In genomic region chr10:132133005-132133404, GRCh38 we compare ENCODE assay signal across 17 cellular contexts. TPM values are rescaled to one million over a fixed set of nuclear protein-coding genes. Genes with fewer than 3 reads are reported as not detected.
A peak's percentile ranks its signal among the peaks of the same experiment; 100 is the strongest.
DNase-seq lines count a peak whose midpoint lies in the region; ATAC-seq, FAIRE-seq and TF ChIP-seq lines count a peak whose summit lies in the region.
"Had no signal": no experiment of that assay in that cellular context is flagged by ENCODE, and none has a peak within 500 bp of the region (broad histone marks: within the 10 kb centered on the region; RNA-seq: fewer than 3 reads in every experiment).

No MANE protein-coding gene starts in this region.

- no peak overlapping the region for H3K27ac ChIP-seq in K562 (ENCODE audit: extremely low read depth, low read depth, low read length)
- H3K27ac ChIP-seq in left lung: no peak overlapping the region
- H3K27ac ChIP-seq: suprapubic skin had no signal

- in situ Hi-C loops in K562 (cut with MboI): no loop called here

- H3K4me3 ChIP-seq in K562: no peak overlapping the region
- no peak overlapping the region for H3K4me3 ChIP-seq in left lung

- H3K4me1 ChIP-seq in K562 (replicated peaks in 1 of 2; ENCODE audit: control insufficient read depth in 2 of 2, insufficient read depth in 2 of 2, low read length in 2 of 2) (no peaks in the 10 kb centered on the region), left lung (no peaks in the 10 kb centered on the region)
- H3K4me1 ChIP-seq: Caco-2 had no signal

- TF ChIP-seq POLR2A in K562 (conservative IDR thresholded peaks at IDR 0.05): no peak

- no peak overlapping the region for H3K9ac ChIP-seq in K562 (ENCODE audit: insufficient read depth in 1 of 2, low read depth in 2 of 2, low read length in 2 of 2)

- H4K20me1 ChIP-seq in K562 (replicated peaks; ENCODE audit: control insufficient read depth, insufficient read depth, low read length): no peaks in the 10 kb centered on the region

- WGBS in K562 (ENCODE audit: insufficient coverage, low coverage, missing lambda C conversion rate): 3% methylated on average over 13 of the region's 18 CpGs

- no peak overlapping the region for H3K4me2 ChIP-seq in K562 (ENCODE audit: insufficient read depth, low read length)

- no peak for ATAC-seq in K562
- no peak for ATAC-seq in left lung
- ATAC-seq in HG03025 (IDR thresholded peaks at IDR 0.05; ENCODE audit: low FRiP score, unreplicated experiment): no peak
- ATAC-seq: activated naive CD4-positive, alpha-beta T cell treated with anti-CD3 and anti-CD28 coated beads, Interleukin-2, amount 50 U/mL, for 72 hours had no signal

- CTCF ChIA-PET in K562 (lab: Yijun Ruan, JAX; ENCODE audit: low intra/inter-chr PET ratio): no interaction called here

- FAIRE-seq in K562 (lab: Jason Lieb, UNC): no peak

- TF ChIP-seq RAD21 in K562 (CRISPR knock-in tag; conservative IDR thresholded peaks at IDR 0.05 in 1 of 2, IDR thresholded peaks at IDR 0.05 in 1 of 2): no peak

- no peak for TF ChIP-seq CTCF in K562 (IDR thresholded peaks at IDR 0.05 in 2 of 3, conservative IDR thresholded peaks at IDR 0.05 in 1 of 3; ENCODE audit: insufficient read depth in 2 of 3, low read depth in 1 of 3, low read length in 3 of 3)
- TF ChIP-seq CTCF in left lung (IDR thresholded peaks at IDR 0.05): no peak

- no peaks in the 10 kb centered on the region for H3K9me1 ChIP-seq in K562 (ENCODE audit: control insufficient read depth, insufficient read depth, low read length)

- peak; percentile 4 for DNase-seq in activated naive CD4-positive, alpha-beta T cell treated with anti-CD3 and anti-CD28 coated beads, Interleukin-2, amount 50 U/mL, for 16 hours
- DNase-seq in activated naive CD4-positive, alpha-beta T cell (lab: John Stamatoyannopoulos, UW): no peak
- DNase-seq in K562 (ENCODE audit: extremely low read depth in 1 of 4, low spot score in 3 of 4): no peak
- peak; percentile 29 to 71 for DNase-seq in left lung
- DNase-seq in superior temporal gyrus (ENCODE audit: extremely low spot score): peak; percentile 68
- DNase-seq in SIG-M5 treated with dmso at 0.1 percent for 504 hours (lab: John Stamatoyannopoulos, UW; ENCODE audit: unreplicated experiment): no peak
- no peak for DNase-seq in NCI-H187 (lab: John Stamatoyannopoulos, UW)
- DNase-seq: activated CD4-positive, CD25-positive, alpha-beta regulatory T cell; activated CD8-positive, alpha-beta memory T cell treated with anti-CD3 and anti-CD28 coated beads, Interleukin-2, amount 50 U/mL, for 48 hours; Caco-2; central memory CD4-positive, alpha-beta T cell; foreskin melanocyte; immature natural killer cell; NCI-H2107 had no signal

- no peaks in the 10 kb centered on the region for H3K9me3 ChIP-seq in K562 (replicated peaks; ENCODE audit: control insufficient read depth, insufficient read depth, low read depth, low read length)
- H3K9me3 ChIP-seq in left lung: no peaks in the 10 kb centered on the region
- H3K9me3 ChIP-seq: Caco-2, suprapubic skin had no signal

- intact Hi-C loops in K562 (cut with micrococcal nuclease): loop anchor here (10.0 kb wide), 1 partner anchor 88 kb away; no protein-coding TSS in a partner anchor
- intact Hi-C loops in left lung (cut with DNase I): no loop called here

- H3K27me3 ChIP-seq in K562 (ENCODE audit: control insufficient read depth in 2 of 2, insufficient read depth in 2 of 2, low read length in 2 of 2) (peaks cover 7 to 70% of the 10 kb centered on the region in 2 experiments; a peak in 4 of 5 replicates), left lung (peaks cover 0 to 58% of the 10 kb centered on the region in 2 donors)

- H3K36me3 ChIP-seq in K562 (ENCODE audit: control insufficient read depth, insufficient read depth, low read length) (no peaks in the 10 kb centered on the region), left lung (no peaks in the 10 kb centered on the region)
- H3K36me3 ChIP-seq: suprapubic skin had no signal

- no peak for TF ChIP-seq EP300 in K562 (IDR thresholded peaks at IDR 0.05; ENCODE audit: low read length)

- H2AFZ ChIP-seq in K562 (ENCODE audit: low read depth, low read length): no peak overlapping the region

- POLR2A ChIA-PET in K562 (lab: Yijun Ruan, JAX): no interaction called here

- no peaks in the 10 kb centered on the region for H3K79me2 ChIP-seq in K562 (ENCODE audit: control insufficient read depth, insufficient read depth, low read length)

- no TSS peak for BruUV-seq in K562 (replicated peaks; lab: Mats Ljungman, UMichigan)

TF ChIP-seq in K562, 482 proteins besides CTCF, POLR2A, EP300 and RAD21:
- 0 out of 2 replicates have a peak, but pooled peaks have one; percentile 18 for TF ChIP-seq GABPA (tag; conservative IDR thresholded peaks at IDR 0.05; ENCODE audit: low read depth)
- no peak for TF ChIP-seq DIDO1 (tag; IDR thresholded peaks at IDR 0.05; ENCODE audit: low read depth)
- no peak for TF ChIP-seq ZNF764 (CRISPR knock-in tag; IDR thresholded peaks at IDR 0.05; ENCODE audit: low read depth)
- peak; percentile 49 for TF ChIP-seq RFX1 (IDR thresholded peaks at IDR 0.05)
- no peak for TF ChIP-seq GTF2F1 (IDR thresholded peaks at IDR 0.05; ENCODE audit: low read depth, low read length)

RNA-seq across cellular contexts. Expression of gene DPYSL4, which starts 53.7 kb away (rescaled TPM):
- 0.25 and 0.32 TPM in 2 replicates for total RNA-seq in K562 (2011; cell fraction: chromatin; rRNA removed; ENCODE audit: low replicate concordance)
- 0.26 TPM in 1 of 2 replicates, not detected in the other for total RNA-seq in K562 (2011; cell fraction: nucleolus; rRNA removed)
- 0.15 TPM in 1 of 2 replicates, not detected in the other for total RNA-seq in K562 (2011; cell fraction: nucleoplasm; rRNA removed)
- not detected in 2 replicates for total RNA-seq in K562 (2014; rRNA removed)
- not detected in 2 replicates for total RNA-seq in K562 (2014; rRNA removed; fragmentation: Illumina TruSeq; extraction: Trizol)
- not detected in 2 replicates for total RNA-seq in K562 (2015; rRNA removed; fragmentation: Illumina TruSeq; extraction: Trizol)
- total RNA-seq in K562 (2021): 0.11 TPM in 1 of 2 replicates, not detected in the other
- 0.03 TPM in 1 of 2 replicates, not detected in the other for polyA plus RNA-seq in K562 (2011; rRNA removed)
- polyA plus RNA-seq in K562 (2011; cell fraction: cytosol; rRNA removed): not detected in 2 replicates
- polyA plus RNA-seq in K562 (2011; cell fraction: nucleus; rRNA removed): 0.08 and 0.40 TPM in 2 replicates
- 0.07 and 0.24 TPM in 2 replicates for polyA plus RNA-seq in K562 (2012)
- polyA plus RNA-seq in K562 (2014; fragmentation: Illumina TruSeq; extraction: Trizol): not detected in 2 replicates
- polyA plus RNA-seq in K562 (2014; fragmentation: Nextera tagmentation; extraction: Ambion mirVana): not detected
- polyA plus RNA-seq in K562 (2014; rRNA removed): not detected in 2 replicates
- polyA minus RNA-seq in K562 (2011; rRNA and poly(A)+ RNA removed): not detected in 2 replicates
- polyA minus RNA-seq in K562 (2011; cell fraction: cytosol; rRNA and poly(A)+ RNA removed): not detected in 2 replicates
- 0.54 TPM in 1 of 2 replicates, not detected in the other for polyA minus RNA-seq in K562 (2011; cell fraction: nucleus; rRNA and poly(A)+ RNA removed)
- 1 to 10 TPM; 1.3 to 3.1 TPM for total RNA-seq in left lung
- total RNA-seq: Caco-2 had no signal
- polyA plus RNA-seq: immature natural killer cell had no signal

Comparison
In these comparisons a context has a peak if more than half of its experiments do, and no peak if none do; other contexts are left out.
1. DNase-seq: peak in activated naive CD4-positive, alpha-beta T cell treated with anti-CD3 and anti-CD28 coated beads, Interleukin-2, amount 50 U/mL, for 16 hours (single experiment), left lung (2 of 2) and superior temporal gyrus (single experiment); none in activated naive CD4-positive, alpha-beta T cell (0 of 4), K562 (0 of 4), SIG-M5 treated with dmso at 0.1 percent for 504 hours (single experiment) and NCI-H187 (0 of 2).